ENCODE assay signal across 8 cellular contexts in genomic region chr3:111803123-111803593, GRCh38. TPM values are rescaled to one million over a fixed set of nuclear protein-coding genes. Genes with fewer than 3 reads are reported as not detected.
A peak's percentile ranks its signal among the peaks of the same experiment; 100 is the strongest.
DNase-seq lines count a peak whose midpoint lies in the region; TF ChIP-seq lines count a peak whose summit lies in the region.
"Had no signal": no experiment of that assay in that cellular context is flagged by ENCODE, and none has a peak within 500 bp of the region (broad histone marks: within the 10 kb centered on the region; RNA-seq: fewer than 3 reads in every experiment).

No MANE protein-coding gene starts in this region.

- H3K4me3 Mint-ChIP-seq in mesothelial cell of epicardium, result no peak overlapping the region

- DNase-seq in LoVo (ENCODE audit: low spot score), result peak; percentile 44
- DNase-seq in epidermal melanocyte (ENCODE audit: insufficient read length, low spot score), result peak; percentile 40
- no peak for DNase-seq in mesothelial cell of epicardium (ENCODE audit: low spot score in 2 of 2, unreplicated experiment in 2 of 2)
- peak; percentile 83 for DNase-seq in ureter (ENCODE audit: low spot score)
- DNase-seq in NCI-H748 treated with DMSO at 0.1 percent for 48 hours (lab: John Stamatoyannopoulos, UW), result no peak
- no peak for DNase-seq in NAMALWA (ENCODE audit: low spot score)
- DNase-seq in NCI-H1092 (lab: John Stamatoyannopoulos, UW), result no peak
- DNase-seq: RPMI8226 had no signal

- H3K36me3 Mint-ChIP-seq in mesothelial cell of epicardium, result peaks cover 3% of the 10 kb centered on the region

- peaks cover 3% of the 10 kb centered on the region for H3K9me3 Mint-ChIP-seq in mesothelial cell of epicardium

- H3K4me1 Mint-ChIP-seq in mesothelial cell of epicardium, result peaks cover 34% of the 10 kb centered on the region

- H3K27me3 Mint-ChIP-seq in mesothelial cell of epicardium (ENCODE audit: low read depth), result no peaks in the 10 kb centered on the region

- no peak for TF ChIP-seq CTCF in mesothelial cell of epicardium (IDR thresholded peaks at IDR 0.05; ENCODE audit: unreplicated experiment)

- peak overlapping the region; percentile 86 for H3K27ac Mint-ChIP-seq in mesothelial cell of epicardium

RNA-seq across cellular contexts. Expression of gene PHLDB2, which starts 55.9 kb away (rescaled TPM):
- 32.4 to 37.2 TPM (median 36.0 TPM) in 3 replicates for total RNA-seq in mesothelial cell of epicardium
- total RNA-seq in ureter, result 95.1 TPM

Comparison
In these comparisons a context has a peak if more than half of its experiments do, and no peak if none do; other contexts are left out.
1. DNase-seq: peak in LoVo (single experiment), epidermal melanocyte (single experiment) and ureter (single experiment); none in mesothelial cell of epicardium (0 of 2), NCI-H748 treated with DMSO at 0.1 percent for 48 hours (single experiment), NAMALWA (single experiment) and NCI-H1092 (single experiment).